In the genomic region with DNA sequence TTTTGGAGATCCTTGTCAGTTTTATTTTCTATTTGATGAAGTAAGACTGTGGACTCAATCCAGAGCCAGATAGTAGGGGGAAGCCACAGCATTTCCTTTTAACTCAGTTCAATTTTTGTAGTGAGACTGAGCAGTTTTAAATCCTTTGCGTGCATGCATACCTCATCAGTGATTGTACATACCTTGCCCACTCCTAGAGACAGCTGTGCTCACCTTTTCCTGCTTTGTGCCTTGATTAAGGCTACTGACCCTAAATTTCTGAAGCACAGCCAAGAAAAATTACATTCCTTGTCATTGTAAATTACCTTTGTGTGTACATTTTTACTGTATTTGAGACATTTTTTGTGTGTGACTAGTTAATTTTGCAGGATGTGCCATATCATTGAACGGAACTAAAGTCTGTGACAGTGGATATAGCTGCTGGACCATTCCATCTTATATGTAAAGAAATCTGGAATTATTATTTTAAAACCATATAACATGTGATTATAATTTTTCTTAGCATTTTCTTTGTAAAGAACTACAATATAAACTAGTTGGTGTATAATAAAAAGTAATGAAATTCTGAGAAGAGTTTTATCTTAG, we compare ENCODE assay signal across 18 cellular contexts. TPM values are rescaled to one million over a fixed set of nuclear protein-coding genes. Genes with fewer than 3 reads are reported as not detected.
A peak's percentile ranks its signal among the peaks of the same experiment; 100 is the strongest.
DNase-seq lines count a peak whose midpoint lies in the region; ATAC-seq and TF ChIP-seq lines count a peak whose summit lies in the region.
"Had no signal": no experiment of that assay in that cellular context is flagged by ENCODE, and none has a peak within 500 bp of the region (broad histone marks: within the 10 kb centered on the region; RNA-seq: fewer than 3 reads in every experiment).

No MANE protein-coding gene starts in this region.

- H3K4me1 ChIP-seq in RWPE2 (ENCODE audit: insufficient read depth, poor library complexity, severe bottlenecking): peaks cover 39% of the 10 kb centered on the region
- no peaks in the 10 kb centered on the region for H3K4me1 ChIP-seq in esophagus (ENCODE audit: control insufficient read depth in 2 of 2, insufficient read depth in 2 of 2, low read length in 1 of 2)
- no peaks in the 10 kb centered on the region for H3K4me1 ChIP-seq in smooth muscle cell (ENCODE audit: low read depth)
- H3K4me1 ChIP-seq in lower lobe of right lung: no peaks in the 10 kb centered on the region
- H3K4me1 ChIP-seq: A549 had no signal

- POLR2A ChIA-PET in activated CD4-positive, alpha-beta T cell treated with anti-CD3 and anti-CD28 coated beads, Interleukin-2, amount 10 ng/mL, durations not matched to agents 7 days and 5 days (lab: Charles Lee): no interaction called here

- no peaks in the 10 kb centered on the region for H3F3A ChIP-seq in smooth muscle cell (ENCODE audit: low read depth)

- no peak overlapping the region for H3K4me3 Mint-ChIP-seq in activated CD4-positive, alpha-beta T cell treated with anti-CD3 and anti-CD28 coated beads, Interleukin-2, amount 10 ng/mL, durations not matched to agents 24 days and 14 days
- H3K4me3 Mint-ChIP-seq in activated CD4-positive, alpha-beta T cell treated with anti-CD3 and anti-CD28 coated beads, Interleukin-2, amount 10 ng/mL, durations not matched to agents 7 days and 5 days: no peak overlapping the region
- H3K4me3 Mint-ChIP-seq: stimulated activated memory B cell treated with anti-CD40 and anti-IgM and Interleukin-4, amounts not matched to agents 10 μg/mL and 1 μg/mL and 100 μg/mL, for 72 hours; WTC11 had no signal

- peak overlapping the region; percentile 45 for H3K27ac Mint-ChIP-seq in activated CD4-positive, alpha-beta T cell treated with anti-CD3 and anti-CD28 coated beads, Interleukin-2, amount 10 ng/mL, durations not matched to agents 24 days and 14 days
- H3K27ac Mint-ChIP-seq in activated CD4-positive, alpha-beta T cell treated with anti-CD3 and anti-CD28 coated beads, Interleukin-2, amount 10 ng/mL, durations not matched to agents 7 days and 5 days: no peak overlapping the region
- H3K27ac Mint-ChIP-seq: stimulated activated memory B cell treated with anti-CD40 and anti-IgM and Interleukin-4, amounts not matched to agents 10 μg/mL and 1 μg/mL and 100 μg/mL, for 72 hours had no signal

- peaks cover 5% of the 10 kb centered on the region for H3K4me1 Mint-ChIP-seq in activated CD4-positive, alpha-beta T cell treated with anti-CD3 and anti-CD28 coated beads, Interleukin-2, amount 10 ng/mL, durations not matched to agents 24 days and 14 days
- peaks cover 1% of the 10 kb centered on the region for H3K4me1 Mint-ChIP-seq in activated CD4-positive, alpha-beta T cell treated with anti-CD3 and anti-CD28 coated beads, Interleukin-2, amount 10 ng/mL, durations not matched to agents 7 days and 5 days
- H3K4me1 Mint-ChIP-seq: stimulated activated memory B cell treated with anti-CD40 and anti-IgM and Interleukin-4, amounts not matched to agents 10 μg/mL and 1 μg/mL and 100 μg/mL, for 72 hours; WTC11 had no signal

- H3K27ac ChIP-seq in RWPE2 (ENCODE audit: poor library complexity, severe bottlenecking): peak overlapping the region; percentile 98
- H3K27ac ChIP-seq in esophagus (ENCODE audit: low read depth in 2 of 2, low read length in 1 of 2): peak overlapping the region; percentile 49 to 84
- peak overlapping the region; percentile 84 for H3K27ac ChIP-seq in smooth muscle cell (ENCODE audit: low read depth)
- H3K27ac ChIP-seq in lower lobe of right lung: no peak overlapping the region
- H3K27ac ChIP-seq: A549 had no signal

- H3K36me3 ChIP-seq in RWPE2 (ENCODE audit: low read depth) (peaks cover 84% of the 10 kb centered on the region), esophagus (ENCODE audit: control insufficient read depth in 2 of 2, insufficient read depth in 2 of 2, low read length in 1 of 2) (peaks cover 4% of the 10 kb centered on the region in 2 donors), smooth muscle cell (ENCODE audit: low read depth) (peaks cover 37% of the 10 kb centered on the region), lower lobe of right lung (peaks cover 74% of the 10 kb centered on the region)

- H3K36me3 Mint-ChIP-seq in activated CD4-positive, alpha-beta T cell treated with anti-CD3 and anti-CD28 coated beads, Interleukin-2, amount 10 ng/mL, durations not matched to agents 24 days and 14 days (ENCODE audit: low read depth): peaks cover 52% of the 10 kb centered on the region
- peaks cover 55% of the 10 kb centered on the region for H3K36me3 Mint-ChIP-seq in activated CD4-positive, alpha-beta T cell treated with anti-CD3 and anti-CD28 coated beads, Interleukin-2, amount 10 ng/mL, durations not matched to agents 7 days and 5 days (ENCODE audit: low read depth)

- no peak overlapping the region for H2AFZ ChIP-seq in smooth muscle cell (ENCODE audit: low read depth)

- 77% methylated on average over 2 of the region's 2 CpGs for WGBS in esophagus, 2 donors
- WGBS in smooth muscle cell (ENCODE audit: low lambda C conversion rate): 74% methylated on average over 2 of the region's 2 CpGs

- H3K9me3 Mint-ChIP-seq in activated CD4-positive, alpha-beta T cell treated with anti-CD3 and anti-CD28 coated beads, Interleukin-2, amount 10 ng/mL, durations not matched to agents 24 days and 14 days: no peaks in the 10 kb centered on the region
- H3K9me3 Mint-ChIP-seq in activated CD4-positive, alpha-beta T cell treated with anti-CD3 and anti-CD28 coated beads, Interleukin-2, amount 10 ng/mL, durations not matched to agents 7 days and 5 days: no peaks in the 10 kb centered on the region
- H3K9me3 Mint-ChIP-seq: stimulated activated memory B cell treated with anti-CD40 and anti-IgM and Interleukin-4, amounts not matched to agents 10 μg/mL and 1 μg/mL and 100 μg/mL, for 72 hours; WTC11 had no signal

- no peaks in the 10 kb centered on the region for H3K27me3 ChIP-seq in RWPE2 (ENCODE audit: insufficient read depth, poor library complexity, severe bottlenecking)
- no peaks in the 10 kb centered on the region for H3K27me3 ChIP-seq in esophagus (ENCODE audit: control insufficient read depth in 1 of 2, insufficient read depth in 2 of 2, low read length in 2 of 2)
- H3K27me3 ChIP-seq in smooth muscle cell (ENCODE audit: low read depth): no peaks in the 10 kb centered on the region
- no peaks in the 10 kb centered on the region for H3K27me3 ChIP-seq in lower lobe of right lung (ENCODE audit: low read depth)
- H3K27me3 ChIP-seq: tibial nerve had no signal

- H3K4me2 ChIP-seq in smooth muscle cell: no peak overlapping the region
- H3K4me2 ChIP-seq: A549 had no signal

- peak overlapping the region; percentile 8 for H3K9ac ChIP-seq in smooth muscle cell (ENCODE audit: low read depth)

- H3K27me3 Mint-ChIP-seq in activated CD4-positive, alpha-beta T cell treated with anti-CD3 and anti-CD28 coated beads, Interleukin-2, amount 10 ng/mL, durations not matched to agents 24 days and 14 days: no peaks in the 10 kb centered on the region
- no peaks in the 10 kb centered on the region for H3K27me3 Mint-ChIP-seq in activated CD4-positive, alpha-beta T cell treated with anti-CD3 and anti-CD28 coated beads, Interleukin-2, amount 10 ng/mL, durations not matched to agents 7 days and 5 days
- H3K27me3 Mint-ChIP-seq: stimulated activated memory B cell treated with anti-CD40 and anti-IgM and Interleukin-4, amounts not matched to agents 10 μg/mL and 1 μg/mL and 100 μg/mL, for 72 hours had no signal

- peak; percentile 97 for ATAC-seq in RWPE2 (ENCODE audit: low read depth)
- no peak for ATAC-seq in lower lobe of right lung
- no peak for ATAC-seq in GM19035 (IDR thresholded peaks at IDR 0.05; ENCODE audit: unreplicated experiment)
- ATAC-seq: A549; left colon; stimulated activated memory B cell treated with anti-CD40 and anti-IgM and Interleukin-4, amounts not matched to agents 10 μg/mL and 1 μg/mL and 100 μg/mL, for 72 hours; WTC11 had no signal

- H4K20me1 ChIP-seq in smooth muscle cell (ENCODE audit: low read depth): peaks cover 5% of the 10 kb centered on the region

- H3K4me3 ChIP-seq in RWPE2 (ENCODE audit: severe bottlenecking): no peak overlapping the region
- no peak overlapping the region for H3K4me3 ChIP-seq in esophagus (ENCODE audit: low read depth in 1 of 2, low read length in 2 of 2)
- no peak overlapping the region for H3K4me3 ChIP-seq in smooth muscle cell
- H3K4me3 ChIP-seq in lower lobe of right lung: no peak overlapping the region
- H3K4me3 ChIP-seq: A549, tibial nerve had no signal

- DNase-seq in activated CD4-positive, alpha-beta T cell treated with anti-CD3 and anti-CD28 coated beads, Interleukin-2, amount 10 ng/mL, durations not matched to agents 24 days and 14 days: peak; percentile 39
- no peak for DNase-seq in activated CD4-positive, alpha-beta T cell treated with anti-CD3 and anti-CD28 coated beads, Interleukin-2, amount 10 ng/mL, durations not matched to agents 7 days and 5 days
- DNase-seq in RWPE2 (ENCODE audit: low spot score): no peak
- no peak for DNase-seq in smooth muscle cell (lab: John Stamatoyannopoulos, UW; ENCODE audit: unreplicated experiment)
- DNase-seq in lower lobe of right lung: no peak
- no peak for DNase-seq in HCEC 1CT
- DNase-seq: activated CD8-positive, alpha-beta memory T cell treated with anti-CD3 and anti-CD28 coated beads, Interleukin-2, amount 50 U/mL, for 4 hours; activated naive CD4-positive, alpha-beta T cell treated with anti-CD3 and anti-CD28 coated beads, Interleukin-2, amount 50 U/mL, for 16 hours; hypothalamus; left colon; NCI-H2029; NCI-H526 treated with DMSO at 0.1 percent for 48 hours had no signal

- TF ChIP-seq CTCF in RWPE2 (IDR thresholded peaks at IDR 0.05; ENCODE audit: poor library complexity, severe bottlenecking): no peak
- TF ChIP-seq CTCF in smooth muscle cell (IDR thresholded peaks at IDR 0.05; ENCODE audit: borderline replicate concordance, insufficient read depth, poor library complexity, severe bottlenecking): no peak
- TF ChIP-seq CTCF in lower lobe of right lung (IDR thresholded peaks at IDR 0.05): no peak

- intact Hi-C loops in activated CD4-positive, alpha-beta T cell treated with anti-CD3 and anti-CD28 coated beads, Interleukin-2, amount 10 ng/mL, durations not matched to agents 24 days and 14 days (cut with micrococcal nuclease): no loop called here
- intact Hi-C loops in lower lobe of right lung (cut with DNase I): no loop called here

- no peaks in the 10 kb centered on the region for H3K79me2 ChIP-seq in smooth muscle cell (ENCODE audit: low read depth)

- no peaks in the 10 kb centered on the region for H3K9me3 ChIP-seq in RWPE2 (ENCODE audit: severe bottlenecking)
- no peaks in the 10 kb centered on the region for H3K9me3 ChIP-seq in esophagus (ENCODE audit: control insufficient read depth in 2 of 2, insufficient read depth in 1 of 2, low read depth in 1 of 2, low read length in 1 of 2)
- H3K9me3 ChIP-seq in smooth muscle cell (replicated peaks; ENCODE audit: low read depth): no peaks in the 10 kb centered on the region
- no peaks in the 10 kb centered on the region for H3K9me3 ChIP-seq in lower lobe of right lung
- H3K9me3 ChIP-seq: A549, tibial nerve had no signal

- CTCF ChIA-PET in activated CD4-positive, alpha-beta T cell treated with anti-CD3 and anti-CD28 coated beads, Interleukin-2, amount 10 ng/mL, durations not matched to agents 7 days and 5 days (lab: Charles Lee): interaction anchor here (0.6 to 1.3 kb wide), 2 partner anchors 8 to 34 kb away, joined by 3 read pairs; no protein-coding TSS in a partner anchor

RNA-seq across cellular contexts. Expression of gene DIMT1, which starts 17.8 kb away (rescaled TPM):
- total RNA-seq in activated CD4-positive, alpha-beta T cell treated with anti-CD3 and anti-CD28 coated beads, Interleukin-2, amount 10 ng/mL, durations not matched to agents 24 days and 14 days: 48.8 and 49.3 TPM in 2 replicates
- total RNA-seq in activated CD4-positive, alpha-beta T cell treated with anti-CD3 and anti-CD28 coated beads, Interleukin-2, amount 10 ng/mL, durations not matched to agents 7 days and 5 days: 10 to 100 TPM; 21.5 to 25.5 TPM
- polyA plus RNA-seq in esophagus (10 to 100 TPM; 13.5 to 23.0 TPM), smooth muscle cell (27.8 and 28.1 TPM in 2 replicates)
- total RNA-seq in smooth muscle cell (29.2 and 44.6 TPM in 2 replicates), lower lobe of right lung (19.3 TPM)

RNA-seq across cellular contexts. Expression of gene IPO11, which starts 26.7 kb away (rescaled TPM):
- total RNA-seq in activated CD4-positive, alpha-beta T cell treated with anti-CD3 and anti-CD28 coated beads, Interleukin-2, amount 10 ng/mL, durations not matched to agents 24 days and 14 days: 56.7 and 60.9 TPM in 2 replicates
- 10 to 100 TPM; 27.3 to 29.9 TPM for total RNA-seq in activated CD4-positive, alpha-beta T cell treated with anti-CD3 and anti-CD28 coated beads, Interleukin-2, amount 10 ng/mL, durations not matched to agents 7 days and 5 days
- polyA plus RNA-seq in esophagus: 1 to 10 TPM; 5.4 to 9.1 TPM
- total RNA-seq in smooth muscle cell: 18.0 and 31.8 TPM in 2 replicates
- 9.3 and 15.9 TPM in 2 replicates for polyA plus RNA-seq in smooth muscle cell
- total RNA-seq in lower lobe of right lung: 30.4 TPM
